1 cellular context compared by ENCODE assay signal in genomic region chr20:46406200-46406985, GRCh38.
A peak's percentile ranks its signal among the peaks of the same experiment; 100 is the strongest.
TF ChIP-seq lines count a peak whose summit lies in the region.

A gene with protein sequence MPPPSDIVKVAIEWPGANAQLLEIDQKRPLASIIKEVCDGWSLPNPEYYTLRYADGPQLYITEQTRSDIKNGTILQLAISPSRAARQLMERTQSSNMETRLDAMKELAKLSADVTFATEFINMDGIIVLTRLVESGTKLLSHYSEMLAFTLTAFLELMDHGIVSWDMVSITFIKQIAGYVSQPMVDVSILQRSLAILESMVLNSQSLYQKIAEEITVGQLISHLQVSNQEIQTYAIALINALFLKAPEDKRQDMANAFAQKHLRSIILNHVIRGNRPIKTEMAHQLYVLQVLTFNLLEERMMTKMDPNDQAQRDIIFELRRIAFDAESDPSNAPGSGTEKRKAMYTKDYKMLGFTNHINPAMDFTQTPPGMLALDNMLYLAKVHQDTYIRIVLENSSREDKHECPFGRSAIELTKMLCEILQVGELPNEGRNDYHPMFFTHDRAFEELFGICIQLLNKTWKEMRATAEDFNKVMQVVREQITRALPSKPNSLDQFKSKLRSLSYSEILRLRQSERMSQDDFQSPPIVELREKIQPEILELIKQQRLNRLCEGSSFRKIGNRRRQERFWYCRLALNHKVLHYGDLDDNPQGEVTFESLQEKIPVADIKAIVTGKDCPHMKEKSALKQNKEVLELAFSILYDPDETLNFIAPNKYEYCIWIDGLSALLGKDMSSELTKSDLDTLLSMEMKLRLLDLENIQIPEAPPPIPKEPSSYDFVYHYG (minus strand): TSS chr20:46406615. CDS start chr20:46394482, 12,133 bp downstream.

TF ChIP-seq in HepG2, 621 proteins besides CTCF, POLR2A, EP300 and RAD21 (continued from another document and continues in another):
- TF ChIP-seq SPEN (CRISPR knock-in tag; IDR thresholded peaks at IDR 0.05; ENCODE audit: low read depth) (peak; percentile 91; the same call in 1 of the 2 replicates), BHLHE40 (IDR thresholded peaks at IDR 0.05; ENCODE audit: low read length) (no peak; the same call in 1 of the 2 replicates), FOXA3 (CRISPR knock-in tag; IDR thresholded peaks at IDR 0.05) (no peak), LRRFIP1 (CRISPR knock-in tag; conservative IDR thresholded peaks at IDR 0.05) (no peak), MAFG (CRISPR knock-in tag; IDR thresholded peaks at IDR 0.05) (no peak), ZNF484 (CRISPR knock-in tag; IDR thresholded peaks at IDR 0.05; ENCODE audit: borderline replicate concordance, low read depth) (no peak), ZNF660 (CRISPR knock-in tag; IDR thresholded peaks at IDR 0.05; ENCODE audit: borderline replicate concordance, low read depth) (no peak; the same call in 1 of the 2 replicates), HMGXB4 (CRISPR knock-in tag; IDR thresholded peaks at IDR 0.05; ENCODE audit: borderline replicate concordance in 1 of 2, low read depth in 1 of 2) (peak; percentile 67 to 92; a peak in 3 of 4 replicates), IRF2 (CRISPR knock-in tag; IDR thresholded peaks at IDR 0.05) (no peak), BRF2 (CRISPR knock-in tag; IDR thresholded peaks at IDR 0.05) (no peak), ZEB1 (IDR thresholded peaks at IDR 0.05; ENCODE audit: insufficient replicate concordance, low read depth) (no peak), ZNF350 (CRISPR knock-in tag; IDR thresholded peaks at IDR 0.05; ENCODE audit: borderline replicate concordance, low read depth) (0 out of 2 replicates have a peak, but pooled peaks have one; percentile 50), CEBPB (IDR thresholded peaks at IDR 0.05; ENCODE audit: borderline replicate concordance, low read depth, low read length) (no peak), TCF7 (IDR thresholded peaks at IDR 0.05; ENCODE audit: low read depth) (no peak), RFX3 (CRISPR knock-in tag; IDR thresholded peaks at IDR 0.05) (no peak), SNRNP70 (IDR thresholded peaks at IDR 0.05; ENCODE audit: low read depth, low read length) (no peak), HOXD1 (CRISPR knock-in tag; IDR thresholded peaks at IDR 0.05) (peak; percentile 46; the same call in 1 of the 2 replicates), ZNF782 (CRISPR knock-in tag; IDR thresholded peaks at IDR 0.05; ENCODE audit: borderline replicate concordance) (peak; percentile 71; the same call in 1 of the 2 replicates), CREB3 (CRISPR knock-in tag; IDR thresholded peaks at IDR 0.05) (peak; percentile 93), NFE2 (CRISPR knock-in tag; IDR thresholded peaks at IDR 0.05) (no peak), ZNF780A (CRISPR knock-in tag; IDR thresholded peaks at IDR 0.05) (no peak), RFX1 (IDR thresholded peaks at IDR 0.05) (no peak)
- TF ChIP-seq, protein P1, sequence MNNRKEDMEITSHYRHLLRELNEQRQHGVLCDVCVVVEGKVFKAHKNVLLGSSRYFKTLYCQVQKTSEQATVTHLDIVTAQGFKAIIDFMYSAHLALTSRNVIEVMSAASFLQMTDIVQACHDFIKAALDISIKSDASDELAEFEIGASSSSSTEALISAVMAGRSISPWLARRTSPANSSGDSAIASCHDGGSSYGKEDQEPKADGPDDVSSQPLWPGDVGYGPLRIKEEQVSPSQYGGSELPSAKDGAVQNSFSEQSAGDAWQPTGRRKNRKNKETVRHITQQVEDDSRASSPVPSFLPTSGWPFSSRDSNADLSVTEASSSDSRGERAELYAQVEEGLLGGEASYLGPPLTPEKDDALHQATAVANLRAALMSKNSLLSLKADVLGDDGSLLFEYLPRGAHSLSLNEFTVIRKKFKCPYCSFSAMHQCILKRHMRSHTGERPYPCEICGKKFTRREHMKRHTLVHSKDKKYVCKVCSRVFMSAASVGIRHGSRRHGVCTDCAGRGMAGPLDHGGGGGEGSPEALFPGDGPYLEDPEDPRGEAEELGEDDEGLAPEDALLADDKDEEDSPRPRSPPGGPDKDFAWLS (CRISPR knock-in tag; IDR thresholded peaks at IDR 0.05; ENCODE audit: borderline replicate concordance), result peak; percentile 56; the same call in 1 of the 2 replicates
- TF ChIP-seq, protein P2, sequence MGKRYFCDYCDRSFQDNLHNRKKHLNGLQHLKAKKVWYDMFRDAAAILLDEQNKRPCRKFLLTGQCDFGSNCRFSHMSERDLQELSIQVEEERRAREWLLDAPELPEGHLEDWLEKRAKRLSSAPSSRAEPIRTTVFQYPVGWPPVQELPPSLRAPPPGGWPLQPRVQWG (CRISPR knock-in tag; IDR thresholded peaks at IDR 0.05; ENCODE audit: borderline replicate concordance, low read depth), result no peak
- TF ChIP-seq, protein P3, sequence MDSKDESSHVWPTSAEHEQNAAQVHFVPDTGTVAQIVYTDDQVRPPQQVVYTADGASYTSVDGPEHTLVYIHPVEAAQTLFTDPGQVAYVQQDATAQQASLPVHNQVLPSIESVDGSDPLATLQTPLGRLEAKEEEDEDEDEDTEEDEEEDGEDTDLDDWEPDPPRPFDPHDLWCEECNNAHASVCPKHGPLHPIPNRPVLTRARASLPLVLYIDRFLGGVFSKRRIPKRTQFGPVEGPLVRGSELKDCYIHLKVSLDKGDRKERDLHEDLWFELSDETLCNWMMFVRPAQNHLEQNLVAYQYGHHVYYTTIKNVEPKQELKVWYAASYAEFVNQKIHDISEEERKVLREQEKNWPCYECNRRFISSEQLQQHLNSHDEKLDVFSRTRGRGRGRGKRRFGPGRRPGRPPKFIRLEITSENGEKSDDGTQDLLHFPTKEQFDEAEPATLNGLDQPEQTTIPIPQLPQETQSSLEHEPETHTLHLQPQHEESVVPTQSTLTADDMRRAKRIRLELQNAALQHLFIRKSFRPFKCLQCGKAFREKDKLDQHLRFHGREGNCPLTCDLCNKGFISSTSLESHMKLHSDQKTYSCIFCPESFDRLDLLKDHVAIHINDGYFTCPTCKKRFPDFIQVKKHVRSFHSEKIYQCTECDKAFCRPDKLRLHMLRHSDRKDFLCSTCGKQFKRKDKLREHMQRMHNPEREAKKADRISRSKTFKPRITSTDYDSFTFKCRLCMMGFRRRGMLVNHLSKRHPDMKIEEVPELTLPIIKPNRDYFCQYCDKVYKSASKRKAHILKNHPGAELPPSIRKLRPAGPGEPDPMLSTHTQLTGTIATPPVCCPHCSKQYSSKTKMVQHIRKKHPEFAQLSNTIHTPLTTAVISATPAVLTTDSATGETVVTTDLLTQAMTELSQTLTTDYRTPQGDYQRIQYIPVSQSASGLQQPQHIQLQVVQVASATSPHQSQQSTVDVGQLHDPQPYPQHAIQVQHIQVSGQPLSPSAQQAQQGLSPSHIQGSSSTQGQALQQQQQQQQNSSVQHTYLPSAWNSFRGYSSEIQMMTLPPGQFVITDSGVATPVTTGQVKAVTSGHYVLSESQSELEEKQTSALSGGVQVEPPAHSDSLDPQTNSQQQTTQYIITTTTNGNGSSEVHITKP (CRISPR knock-in tag; IDR thresholded peaks at IDR 0.05; ENCODE audit: low read depth), result peak; percentile 23; the same call in 1 of the 2 replicates
- TF ChIP-seq, protein P4, sequence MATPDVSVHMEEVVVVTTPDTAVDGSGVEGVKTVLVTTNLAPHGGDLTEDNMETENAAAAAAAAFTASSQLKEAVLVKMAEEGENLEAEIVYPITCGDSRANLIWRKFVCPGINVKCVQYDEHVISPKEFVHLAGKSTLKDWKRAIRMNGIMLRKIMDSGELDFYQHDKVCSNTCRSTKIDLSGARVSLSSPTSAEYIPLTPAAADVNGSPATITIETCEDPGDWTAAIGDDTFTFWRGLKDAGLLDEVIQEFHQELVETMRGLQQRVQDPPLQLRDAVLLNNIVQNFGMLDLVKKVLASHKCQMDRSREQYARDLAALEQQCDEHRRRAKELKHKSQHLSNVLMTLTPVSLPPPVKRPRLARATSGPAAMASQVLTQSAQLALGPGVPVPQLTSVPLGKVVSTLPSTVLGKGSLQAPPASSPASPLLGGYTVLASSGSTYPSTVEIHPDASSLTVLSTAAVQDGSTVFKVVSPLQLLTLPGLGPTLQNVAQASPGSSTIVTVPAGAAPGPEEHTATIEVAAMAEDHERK (CRISPR knock-in tag; IDR thresholded peaks at IDR 0.05; ENCODE audit: low read depth), result no peak
- TF ChIP-seq, protein P5, sequence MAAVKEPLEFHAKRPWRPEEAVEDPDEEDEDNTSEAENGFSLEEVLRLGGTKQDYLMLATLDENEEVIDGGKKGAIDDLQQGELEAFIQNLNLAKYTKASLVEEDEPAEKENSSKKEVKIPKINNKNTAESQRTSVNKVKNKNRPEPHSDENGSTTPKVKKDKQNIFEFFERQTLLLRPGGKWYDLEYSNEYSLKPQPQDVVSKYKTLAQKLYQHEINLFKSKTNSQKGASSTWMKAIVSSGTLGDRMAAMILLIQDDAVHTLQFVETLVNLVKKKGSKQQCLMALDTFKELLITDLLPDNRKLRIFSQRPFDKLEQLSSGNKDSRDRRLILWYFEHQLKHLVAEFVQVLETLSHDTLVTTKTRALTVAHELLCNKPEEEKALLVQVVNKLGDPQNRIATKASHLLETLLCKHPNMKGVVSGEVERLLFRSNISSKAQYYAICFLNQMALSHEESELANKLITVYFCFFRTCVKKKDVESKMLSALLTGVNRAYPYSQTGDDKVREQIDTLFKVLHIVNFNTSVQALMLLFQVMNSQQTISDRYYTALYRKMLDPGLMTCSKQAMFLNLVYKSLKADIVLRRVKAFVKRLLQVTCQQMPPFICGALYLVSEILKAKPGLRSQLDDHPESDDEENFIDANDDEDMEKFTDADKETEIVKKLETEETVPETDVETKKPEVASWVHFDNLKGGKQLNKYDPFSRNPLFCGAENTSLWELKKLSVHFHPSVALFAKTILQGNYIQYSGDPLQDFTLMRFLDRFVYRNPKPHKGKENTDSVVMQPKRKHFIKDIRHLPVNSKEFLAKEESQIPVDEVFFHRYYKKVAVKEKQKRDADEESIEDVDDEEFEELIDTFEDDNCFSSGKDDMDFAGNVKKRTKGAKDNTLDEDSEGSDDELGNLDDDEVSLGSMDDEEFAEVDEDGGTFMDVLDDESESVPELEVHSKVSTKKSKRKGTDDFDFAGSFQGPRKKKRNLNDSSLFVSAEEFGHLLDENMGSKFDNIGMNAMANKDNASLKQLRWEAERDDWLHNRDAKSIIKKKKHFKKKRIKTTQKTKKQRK (IDR thresholded peaks at IDR 0.05; ENCODE audit: low read length), result peak; percentile 84
- TF ChIP-seq, protein P6, sequence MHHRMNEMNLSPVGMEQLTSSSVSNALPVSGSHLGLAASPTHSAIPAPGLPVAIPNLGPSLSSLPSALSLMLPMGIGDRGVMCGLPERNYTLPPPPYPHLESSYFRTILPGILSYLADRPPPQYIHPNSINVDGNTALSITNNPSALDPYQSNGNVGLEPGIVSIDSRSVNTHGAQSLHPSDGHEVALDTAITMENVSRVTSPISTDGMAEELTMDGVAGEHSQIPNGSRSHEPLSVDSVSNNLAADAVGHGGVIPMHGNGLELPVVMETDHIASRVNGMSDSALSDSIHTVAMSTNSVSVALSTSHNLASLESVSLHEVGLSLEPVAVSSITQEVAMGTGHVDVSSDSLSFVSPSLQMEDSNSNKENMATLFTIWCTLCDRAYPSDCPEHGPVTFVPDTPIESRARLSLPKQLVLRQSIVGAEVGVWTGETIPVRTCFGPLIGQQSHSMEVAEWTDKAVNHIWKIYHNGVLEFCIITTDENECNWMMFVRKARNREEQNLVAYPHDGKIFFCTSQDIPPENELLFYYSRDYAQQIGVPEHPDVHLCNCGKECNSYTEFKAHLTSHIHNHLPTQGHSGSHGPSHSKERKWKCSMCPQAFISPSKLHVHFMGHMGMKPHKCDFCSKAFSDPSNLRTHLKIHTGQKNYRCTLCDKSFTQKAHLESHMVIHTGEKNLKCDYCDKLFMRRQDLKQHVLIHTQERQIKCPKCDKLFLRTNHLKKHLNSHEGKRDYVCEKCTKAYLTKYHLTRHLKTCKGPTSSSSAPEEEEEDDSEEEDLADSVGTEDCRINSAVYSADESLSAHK (CRISPR knock-in tag; IDR thresholded peaks at IDR 0.05; ENCODE audit: borderline replicate concordance), result no peak
- TF ChIP-seq, protein P7, sequence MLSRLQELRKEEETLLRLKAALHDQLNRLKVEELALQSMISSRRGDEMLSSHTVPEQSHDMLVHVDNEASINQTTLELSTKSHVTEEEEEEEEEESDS (CRISPR knock-in tag; IDR thresholded peaks at IDR 0.05; ENCODE audit: borderline replicate concordance), result no peak
